ENCODE assay signal across 2 cellular contexts in the genomic region with DNA sequence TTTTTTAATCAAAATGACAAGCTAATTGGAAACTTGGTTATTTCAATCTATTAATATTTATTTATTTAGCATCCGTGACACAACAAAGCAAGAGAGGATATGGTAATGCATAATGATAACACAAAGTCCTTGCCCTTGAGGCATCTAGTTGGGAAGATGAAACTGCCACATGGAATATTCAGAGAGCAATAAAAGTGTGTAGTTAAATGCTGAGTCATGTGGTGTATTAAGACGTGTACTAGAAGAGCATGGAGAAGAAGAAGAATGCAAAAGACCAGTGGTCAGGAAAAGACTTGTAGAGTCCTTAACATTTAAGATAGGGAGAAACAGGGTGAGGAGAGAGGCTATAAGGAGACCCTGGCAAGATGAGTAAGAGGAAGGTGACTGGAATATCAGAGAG.
TF ChIP-seq lines count a peak whose summit lies in the region.

No MANE protein-coding gene starts in this region.

TF ChIP-seq in HepG2, 621 proteins besides CTCF, POLR2A, EP300 and RAD21:
- TF ChIP-seq NFE2L2 (IDR thresholded peaks at IDR 0.05; ENCODE audit: low read length) (peak; percentile 62), MAFK (conservative IDR thresholded peaks at IDR 0.05 in 1 of 2, IDR thresholded peaks at IDR 0.05 in 1 of 2; ENCODE audit: low read length in 2 of 2) (peak in 1 of 2 experiments; percentile 25; a peak in 1 of 4 replicates)
- TF ChIP-seq, protein P1, sequence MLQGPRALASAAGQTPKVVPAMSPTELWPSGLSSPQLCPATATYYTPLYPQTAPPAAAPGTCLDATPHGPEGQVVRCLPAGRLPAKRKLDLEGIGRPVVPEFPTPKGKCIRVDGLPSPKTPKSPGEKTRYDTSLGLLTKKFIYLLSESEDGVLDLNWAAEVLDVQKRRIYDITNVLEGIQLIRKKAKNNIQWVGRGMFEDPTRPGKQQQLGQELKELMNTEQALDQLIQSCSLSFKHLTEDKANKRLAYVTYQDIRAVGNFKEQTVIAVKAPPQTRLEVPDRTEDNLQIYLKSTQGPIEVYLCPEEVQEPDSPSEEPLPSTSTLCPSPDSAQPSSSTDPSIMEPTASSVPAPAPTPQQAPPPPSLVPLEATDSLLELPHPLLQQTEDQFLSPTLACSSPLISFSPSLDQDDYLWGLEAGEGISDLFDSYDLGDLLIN (CRISPR knock-in tag; IDR thresholded peaks at IDR 0.05; ENCODE audit: borderline replicate concordance), result no peak

TF ChIP-seq in K562, 482 proteins besides CTCF, POLR2A, EP300 and RAD21:
- TF ChIP-seq ZNF134 (CRISPR knock-in tag; conservative IDR thresholded peaks at IDR 0.05) (no peak), NFE2 (IDR thresholded peaks at IDR 0.05; ENCODE audit: low read depth) (peak; percentile 49), C11orf30 (IDR thresholded peaks at IDR 0.05; ENCODE audit: low read depth) (peak; percentile 31; the same call in 1 of the 2 replicates), MAFF (IDR thresholded peaks at IDR 0.05; ENCODE audit: low read length) (peak; percentile 30; the same call in 1 of the 2 replicates), KHSRP (IDR thresholded peaks at IDR 0.05) (no peak), NFE2L1 (tag; IDR thresholded peaks at IDR 0.05; ENCODE audit: borderline replicate concordance, low read depth) (peak; percentile 51; the same call in 1 of the 2 replicates), ZNF316 (IDR thresholded peaks at IDR 0.05) (peak; percentile 58), MAFG (tag; conservative IDR thresholded peaks at IDR 0.05) (peak; percentile 67)
- TF ChIP-seq, protein P2, sequence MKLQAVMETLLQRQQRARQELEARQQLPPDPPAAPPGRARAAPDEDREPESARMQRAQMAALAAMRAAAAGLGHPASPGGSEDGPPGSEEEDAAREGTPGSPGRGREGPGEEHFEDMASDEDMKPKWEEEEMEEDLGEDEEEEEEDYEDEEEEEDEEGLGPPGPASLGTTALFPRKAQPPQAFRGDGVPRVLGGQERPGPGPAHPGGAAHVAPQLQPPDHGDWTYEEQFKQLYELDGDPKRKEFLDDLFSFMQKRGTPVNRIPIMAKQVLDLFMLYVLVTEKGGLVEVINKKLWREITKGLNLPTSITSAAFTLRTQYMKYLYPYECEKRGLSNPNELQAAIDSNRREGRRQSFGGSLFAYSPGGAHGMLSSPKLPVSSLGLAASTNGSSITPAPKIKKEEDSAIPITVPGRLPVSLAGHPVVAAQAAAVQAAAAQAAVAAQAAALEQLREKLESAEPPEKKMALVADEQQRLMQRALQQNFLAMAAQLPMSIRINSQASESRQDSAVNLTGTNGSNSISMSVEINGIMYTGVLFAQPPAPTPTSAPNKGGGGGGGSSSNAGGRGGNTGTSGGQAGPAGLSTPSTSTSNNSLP (IDR thresholded peaks at IDR 0.05; ENCODE audit: borderline replicate concordance, low read depth, low read length), result no peak
- TF ChIP-seq, protein P3, sequence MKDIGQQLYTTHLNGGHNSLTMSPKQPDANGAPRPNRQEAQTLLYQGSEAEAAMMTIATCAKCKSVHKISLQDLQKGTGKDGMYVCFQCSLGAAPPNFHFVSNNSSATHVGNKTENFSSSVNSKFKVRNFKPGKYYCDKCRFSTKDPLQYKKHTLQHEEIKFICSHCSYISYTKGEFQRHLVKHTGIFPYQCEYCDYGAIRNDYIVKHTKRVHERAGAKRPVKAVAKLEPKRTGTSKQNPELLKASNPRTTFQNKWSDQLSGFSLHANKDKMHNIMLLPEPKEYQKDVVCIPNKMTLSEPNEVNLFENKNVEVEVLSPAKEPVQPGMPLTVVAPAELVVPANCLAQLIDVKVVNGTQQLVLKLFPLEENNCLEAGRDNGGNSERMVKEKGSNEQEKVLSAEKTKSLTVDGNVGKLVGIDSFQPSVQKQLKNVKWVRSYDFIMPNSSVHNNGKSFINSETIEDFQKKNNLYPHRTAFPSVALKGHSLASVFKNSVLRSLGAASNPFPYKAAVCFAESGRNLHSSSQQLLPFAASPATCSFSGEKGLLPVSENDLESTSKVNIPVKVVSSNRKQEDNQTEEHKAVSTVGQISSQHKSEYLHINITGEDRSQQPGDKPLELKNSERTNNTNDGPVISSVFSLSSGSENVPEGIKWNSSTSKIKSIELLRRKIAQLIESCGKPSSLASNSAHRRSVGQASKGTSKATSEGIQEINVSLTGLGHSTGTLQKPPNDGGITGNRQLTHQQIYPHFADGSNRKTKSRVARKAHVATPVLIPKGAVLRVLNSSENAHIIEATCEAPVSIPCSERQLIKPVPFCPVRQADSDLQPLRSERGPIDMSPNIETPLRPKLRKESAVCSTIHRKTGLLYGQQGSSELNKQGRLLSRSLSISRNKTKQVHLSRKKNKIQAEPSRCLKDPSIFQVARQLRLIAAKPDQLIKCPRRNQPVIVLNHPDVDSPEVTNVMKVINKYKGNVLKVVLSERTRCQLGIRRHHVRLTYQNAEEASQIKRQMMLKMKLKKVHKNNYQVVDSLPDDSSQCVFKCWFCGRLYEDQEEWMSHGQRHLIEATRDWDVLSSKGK (CRISPR knock-in tag; IDR thresholded peaks at IDR 0.05), result no peak
